ENCODE assay signal across 8 cellular contexts in the genomic region with DNA sequence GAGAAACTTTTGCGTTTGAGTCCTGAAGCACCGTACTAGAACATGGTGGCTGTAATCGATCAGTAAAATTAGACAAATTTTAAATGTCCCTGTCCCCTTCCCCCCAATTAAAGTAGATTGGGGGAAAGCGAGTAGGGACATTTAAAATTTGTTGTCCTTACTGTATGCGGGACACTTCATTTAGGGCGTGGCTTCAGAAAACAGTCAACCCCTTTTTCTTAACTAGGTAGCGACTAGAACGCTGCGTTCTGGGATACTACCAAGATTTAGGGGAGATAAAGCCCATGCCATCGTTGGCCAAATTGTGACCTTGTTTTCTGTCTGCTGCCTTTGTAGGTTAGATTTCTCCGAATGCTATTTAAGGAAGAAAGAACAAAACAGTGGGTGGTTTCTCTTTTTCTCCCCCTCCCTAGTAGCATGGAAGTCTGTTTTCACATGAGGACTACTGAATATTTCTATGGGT. TPM values are rescaled to one million over a fixed set of nuclear protein-coding genes. Genes with fewer than 3 reads are reported as not detected.
DNase-seq lines count a peak whose midpoint lies in the region; ATAC-seq and TF ChIP-seq lines count a peak whose summit lies in the region.

No MANE protein-coding gene starts in this region.

- peaks cover 64% of the 10 kb centered on the region for H3K36me3 Mint-ChIP-seq in WTC11

- H3K27me3 Mint-ChIP-seq in WTC11 (ENCODE audit: low read depth): no peaks in the 10 kb centered on the region; the same call in 1 of the 2 replicates

- in situ Hi-C loops in HAP-1 (cut with MboI; ENCODE audit: low sequenced_read_pairs): loop anchor here (25.0 kb wide), 1 partner anchor 350 kb away; no protein-coding TSS in a partner anchor

- TF ChIP-seq POLR2A in testis (IDR thresholded peaks at IDR 0.05): no peak

- CTCF ChIA-PET in AG04450 (lab: Charles Lee) (interaction anchor here (2.9 kb wide), 1 partner anchor 236 kb away, joined by 9 read pairs; no protein-coding TSS in a partner anchor), WTC11 (lab: Charles Lee) (no interaction called here)

- ATAC-seq in WTC11 (no peak), HG03460 (IDR thresholded peaks at IDR 0.05; ENCODE audit: unreplicated experiment) (no peak), HG02610 (IDR thresholded peaks at IDR 0.05; ENCODE audit: unreplicated experiment) (no peak)

- TF ChIP-seq CTCF in AG04450 (IDR thresholded peaks at IDR 0.05; ENCODE audit: low read depth, low read length): no peak
- no peak for TF ChIP-seq CTCF in WTC11 (IDR thresholded peaks at IDR 0.05)
- TF ChIP-seq CTCF in testis (IDR thresholded peaks at IDR 0.05): no peak

- H3K27me3 ChIP-seq in AG04450 (ENCODE audit: control insufficient read depth, insufficient read depth, low read length) (no peaks in the 10 kb centered on the region), HAP-1 (ENCODE audit: low read depth) (no peaks in the 10 kb centered on the region), iPS DF 6.9 (ENCODE audit: control insufficient read depth, insufficient read depth, low read length) (no peaks in the 10 kb centered on the region), testis (no peaks in the 10 kb centered on the region)

- POLR2A ChIA-PET in AG04450 (lab: Yijun Ruan, JAX) (no interaction called here), WTC11 (lab: Charles Lee) (no interaction called here)

- no peaks in the 10 kb centered on the region for H3K9me3 Mint-ChIP-seq in WTC11

- H3K4me1 Mint-ChIP-seq in WTC11: peaks cover 45% of the 10 kb centered on the region

- H3K36me3 ChIP-seq in HAP-1 (replicated peaks): peaks cover 53% of the 10 kb centered on the region
- peaks cover 3% of the 10 kb centered on the region; the same call in 1 of the 2 replicates for H3K36me3 ChIP-seq in iPS DF 6.9 (ENCODE audit: control insufficient read depth, insufficient read depth, low read length)
- no peaks in the 10 kb centered on the region for H3K36me3 ChIP-seq in testis (ENCODE audit: low read depth, missing control alignments)

- H3K27ac ChIP-seq in AG04450 (ENCODE audit: low read depth, low read length) (no peak overlapping the region), iPS DF 6.9 (ENCODE audit: low read length) (no peak overlapping the region), testis (peak overlapping the region; percentile 92 to 93)

- DNase-seq in AG04450 (ENCODE audit: low read depth, low spot score) (no peak), HAP-1 (ENCODE audit: low spot score in 2 of 2) (peak; percentile 30 to 31), WTC11 (ENCODE audit: low spot score) (no peak), iPS DF 6.9 (ENCODE audit: low read depth, low spot score) (no peak), testis (peak; percentile 42)
- no peak for DNase-seq in stimulated activated CD4-positive, alpha-beta T cell treated with anti-CD3 and anti-CD28 coated beads, Interleukin-1b, Interleukin-23, amount 100 ng/mL, for 48 hours

- peak overlapping the region; percentile 82 for H3K4me3 ChIP-seq in AG04450 (ENCODE audit: low read depth, low read length)
- H3K4me3 ChIP-seq in HAP-1: peak overlapping the region; percentile 85
- peak overlapping the region; percentile 66 for H3K4me3 ChIP-seq in iPS DF 6.9 (ENCODE audit: low read length)
- peak overlapping the region; percentile 70 to 99 for H3K4me3 ChIP-seq in testis

- no CpG with 5 or more reads among the region's 11 CpGs for WGBS in iPS DF 6.9 (ENCODE audit: insufficient coverage, insufficient read length)
- WGBS in testis, 2 donors: 2 to 3% methylated on average over 11 of the region's 11 CpGs

- H3K9me3 ChIP-seq in AG04450 (ENCODE audit: control insufficient read depth, insufficient read depth, low read length) (no peaks in the 10 kb centered on the region), HAP-1 (no peaks in the 10 kb centered on the region), iPS DF 6.9 (ENCODE audit: control insufficient read depth, insufficient read depth, low read length) (no peaks in the 10 kb centered on the region), testis (no peaks in the 10 kb centered on the region)

- intact Hi-C loops in testis (cut with DNase I; ENCODE audit: low total_unique reads): no loop called here

- H3K4me1 ChIP-seq in HAP-1: peaks cover 39% of the 10 kb centered on the region
- no peaks in the 10 kb centered on the region for H3K4me1 ChIP-seq in iPS DF 6.9 (ENCODE audit: control insufficient read depth, insufficient read depth, low read length)
- H3K4me1 ChIP-seq in testis: no peaks in the 10 kb centered on the region

- H3K27ac Mint-ChIP-seq in WTC11: peak overlapping the region; percentile 90

- peak overlapping the region; percentile 93 for H3K4me3 Mint-ChIP-seq in WTC11

TF ChIP-seq in WTC11, 78 proteins besides CTCF, POLR2A, EP300 and RAD21:
- 0 out of 2 replicates have a peak, but pooled peaks have one; percentile 7 for TF ChIP-seq ZNF671 (CRISPR knock-in tag; IDR thresholded peaks at IDR 0.05)
- TF ChIP-seq, protein P1, sequence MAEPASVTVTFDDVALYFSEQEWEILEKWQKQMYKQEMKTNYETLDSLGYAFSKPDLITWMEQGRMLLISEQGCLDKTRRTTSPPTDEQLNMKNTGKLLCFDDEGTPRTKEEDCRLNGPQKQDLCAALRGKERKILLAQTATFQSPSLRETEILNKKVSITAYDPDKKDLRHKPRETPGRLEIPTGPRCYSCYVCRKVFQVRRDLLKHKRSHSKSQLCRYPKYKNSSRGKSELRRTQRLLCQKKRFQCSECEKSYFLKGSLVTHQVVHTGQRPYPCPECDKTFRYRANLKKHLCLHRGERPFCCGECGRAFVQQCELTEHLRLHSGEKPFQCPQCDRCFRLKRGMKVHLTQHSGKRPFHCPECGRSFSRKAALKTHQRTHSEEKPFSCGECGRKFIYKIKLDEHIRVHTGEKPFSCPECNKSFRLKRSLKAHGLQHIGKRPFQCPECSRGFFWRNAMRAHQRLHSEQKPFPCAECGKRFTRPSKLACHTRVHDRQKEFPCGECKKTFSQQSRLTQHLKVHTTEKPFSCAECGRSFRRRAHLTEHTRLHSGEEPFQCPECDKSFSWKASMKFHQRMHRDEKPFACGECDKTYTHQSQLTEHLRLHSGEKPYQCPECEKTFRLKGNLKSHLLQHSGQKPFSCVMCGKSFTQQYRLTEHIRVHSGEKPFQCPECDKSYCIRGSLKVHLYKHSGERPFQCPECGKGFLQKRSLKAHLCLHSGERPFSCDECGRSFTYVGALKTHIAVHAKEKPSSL (CRISPR knock-in tag; conservative IDR thresholded peaks at IDR 0.05): 0 out of 2 replicates have a peak, but pooled peaks have one; percentile 6
- TF ChIP-seq, protein P2, sequence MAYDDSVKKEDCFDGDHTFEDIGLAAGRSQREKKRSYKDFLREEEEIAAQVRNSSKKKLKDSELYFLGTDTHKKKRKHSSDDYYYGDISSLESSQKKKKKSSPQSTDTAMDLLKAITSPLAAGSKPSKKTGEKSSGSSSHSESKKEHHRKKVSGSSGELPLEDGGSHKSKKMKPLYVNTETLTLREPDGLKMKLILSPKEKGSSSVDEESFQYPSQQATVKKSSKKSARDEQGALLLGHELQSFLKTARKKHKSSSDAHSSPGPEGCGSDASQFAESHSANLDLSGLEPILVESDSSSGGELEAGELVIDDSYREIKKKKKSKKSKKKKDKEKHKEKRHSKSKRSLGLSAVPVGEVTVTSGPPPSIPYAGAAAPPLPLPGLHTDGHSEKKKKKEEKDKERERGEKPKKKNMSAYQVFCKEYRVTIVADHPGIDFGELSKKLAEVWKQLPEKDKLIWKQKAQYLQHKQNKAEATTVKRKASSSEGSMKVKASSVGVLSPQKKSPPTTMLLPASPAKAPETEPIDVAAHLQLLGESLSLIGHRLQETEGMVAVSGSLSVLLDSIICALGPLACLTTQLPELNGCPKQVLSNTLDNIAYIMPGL (CRISPR knock-in tag; IDR thresholded peaks at IDR 0.05): no peak

RNA-seq across cellular contexts. Expression of a gene that starts 1.2 kb away (rescaled TPM):
- polyA plus RNA-seq in AG04450 (2011; rRNA removed) (105 and 137 TPM in 2 replicates), testis (ENCODE audit: insufficient read depth, low read depth, low replicate concordance) (415 TPM)
- polyA minus RNA-seq in AG04450 (2011; rRNA and poly(A)+ RNA removed): 39.0 and 53.9 TPM in 2 replicates
- total RNA-seq in WTC11 (2021) (299 to 319 TPM (median 313 TPM) in 3 replicates), testis (100 to 1,000 TPM; 200 to 222 TPM)

RNA-seq across cellular contexts. Expression of a gene that starts 6.1 kb away (rescaled TPM):
- polyA plus RNA-seq in AG04450 (2011; rRNA removed) (21.4 and 26.3 TPM in 2 replicates), testis (ENCODE audit: insufficient read depth, low read depth, low replicate concordance) (145 TPM)
- 22.4 and 23.6 TPM in 2 replicates for polyA minus RNA-seq in AG04450 (2011; rRNA and poly(A)+ RNA removed)
- total RNA-seq in WTC11 (2021) (66.2 to 72.8 TPM (median 66.8 TPM) in 3 replicates), testis (100 to 1,000 TPM; 127 to 176 TPM)

Comparison
In these comparisons a context has a peak if more than half of its experiments do, and no peak if none do; other contexts are left out.
1. DNase-seq: peak in HAP-1 (2 of 2) and testis (single experiment); none in AG04450 (single experiment), WTC11 (single experiment), iPS DF 6.9 (single experiment) and stimulated activated CD4-positive, alpha-beta T cell treated with anti-CD3 and anti-CD28 coated beads, Interleukin-1b, Interleukin-23, amount 100 ng/mL, for 48 hours (single experiment).
2. H3K27ac ChIP-seq: peak in testis (2 of 2); none in AG04450 (single experiment) and iPS DF 6.9 (single experiment).
3. Peak in every context shown above with its lines, with median percentiles within 50 percentile points of each other: H3K4me3 ChIP-seq.